ENCODE assay signal across 8 cellular contexts in the genomic region with DNA sequence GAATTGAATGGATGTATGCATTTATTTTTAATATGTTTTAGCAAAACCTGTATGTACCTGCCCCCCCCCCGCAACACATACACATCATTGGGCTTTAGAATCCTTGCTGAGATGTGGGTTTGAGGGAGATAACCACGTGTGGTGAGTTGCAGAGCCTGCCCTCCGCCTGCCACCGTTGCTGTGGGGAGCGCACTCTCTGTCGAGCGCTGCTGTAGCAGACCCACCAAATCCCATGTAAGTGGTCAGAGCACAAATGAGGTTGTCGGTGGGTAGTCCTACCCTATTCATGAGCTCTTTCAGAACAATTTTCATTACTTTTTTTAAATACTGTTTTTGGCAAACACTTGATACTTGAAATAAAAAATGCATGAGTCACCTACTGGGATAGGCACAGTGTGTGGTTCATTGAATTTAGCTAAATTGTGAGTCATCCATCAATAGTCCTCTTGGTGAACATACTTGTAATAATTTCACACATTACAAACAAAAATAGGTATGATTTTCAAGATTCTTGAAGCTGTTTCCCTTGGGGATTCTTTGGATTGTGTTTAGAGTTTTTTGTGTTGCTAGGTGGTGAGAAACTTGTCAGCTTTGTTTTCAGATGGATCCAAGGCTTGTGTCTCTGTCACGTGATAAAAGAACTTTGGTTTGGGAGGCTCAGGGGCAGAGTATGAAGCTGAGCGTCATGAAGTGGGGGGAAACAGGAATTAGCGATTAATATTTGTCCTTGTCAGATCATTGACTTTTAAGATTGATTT.
DNase-seq lines count a peak whose midpoint lies in the region; ATAC-seq and TF ChIP-seq lines count a peak whose summit lies in the region.

No MANE protein-coding gene starts in this region.

- CTCF ChIA-PET in A673 (lab: Charles Lee) = interaction anchor here (0.6 to 3.1 kb wide), 10 partner anchors 21 to 536 kb away, joined by 3 to 18 read pairs (median 6); a partner anchor contains a TSS
- CTCF ChIA-PET in activated CD8-positive, alpha-beta memory T cell treated with anti-CD3 and anti-CD28 coated beads, Interleukin-2, amount 10 ng/mL, durations not matched to agents 7 days and 5 days (lab: Charles Lee) = interaction anchor here (0.5 to 5.2 kb wide), 25 partner anchors 9 to 484 kb away, joined by 3 to 51 read pairs (median 4); a partner anchor contains a TSS

- H3K27me3 ChIP-seq in A673 (replicated peaks; ENCODE audit: insufficient read depth, low read depth, low read length, poor library complexity) = peaks cover 5% of the 10 kb centered on the region

- no peak overlapping the region for H3K27ac Mint-ChIP-seq in nephron progenitor cell
- no peak overlapping the region for H3K27ac Mint-ChIP-seq in activated CD8-positive, alpha-beta memory T cell treated with anti-CD3 and anti-CD28 coated beads, Interleukin-2, amount 10 ng/mL, durations not matched to agents 7 days and 5 days

- H3K36me3 ChIP-seq in A673 (ENCODE audit: insufficient read depth, low read length, poor library complexity, severe bottlenecking) = no peaks in the 10 kb centered on the region

- no peaks in the 10 kb centered on the region for H3K4me1 Mint-ChIP-seq in nephron progenitor cell
- H3K4me1 Mint-ChIP-seq in activated CD8-positive, alpha-beta memory T cell treated with anti-CD3 and anti-CD28 coated beads, Interleukin-2, amount 10 ng/mL, durations not matched to agents 7 days and 5 days = no peaks in the 10 kb centered on the region

- H3K9me3 ChIP-seq in A673 (ENCODE audit: low read depth, low read length, poor library complexity, severe bottlenecking) = no peaks in the 10 kb centered on the region

- intact Hi-C loops in A673 (cut with micrococcal nuclease; ENCODE audit: unreplicated experiment) = loop anchor here (2.0 kb wide), 2 partner anchors 106 to 186 kb away; no protein-coding TSS in a partner anchor

- peak; percentile 11 for ATAC-seq in GM19397 (IDR thresholded peaks at IDR 0.05; ENCODE audit: unreplicated experiment)
- ATAC-seq in GM18520 (IDR thresholded peaks at IDR 0.05; ENCODE audit: unreplicated experiment) = no peak
- no peak for ATAC-seq in GM19035 (IDR thresholded peaks at IDR 0.05; ENCODE audit: unreplicated experiment)
- ATAC-seq in activated CD8-positive, alpha-beta memory T cell treated with anti-CD3 and anti-CD28 coated beads, Interleukin-2, amount 10 ng/mL, durations not matched to agents 7 days and 5 days = no peak

- H3K27me3 Mint-ChIP-seq in nephron progenitor cell (ENCODE audit: low read depth, poor library complexity) = peaks cover 44% of the 10 kb centered on the region
- H3K27me3 Mint-ChIP-seq in activated CD8-positive, alpha-beta memory T cell treated with anti-CD3 and anti-CD28 coated beads, Interleukin-2, amount 10 ng/mL, durations not matched to agents 7 days and 5 days = peaks cover 36% of the 10 kb centered on the region

- POLR2A ChIA-PET in A673 (lab: Charles Lee; ENCODE audit: low non-redundant PET) = interaction anchor here (0.7 kb wide), 1 partner anchor 31 kb away, joined by 3 read pairs; no protein-coding TSS in a partner anchor

- no peak overlapping the region for H3K27ac ChIP-seq in A673 (ENCODE audit: low read depth, low read length, poor library complexity, severe bottlenecking)

- H3K9me3 Mint-ChIP-seq in nephron progenitor cell = no peaks in the 10 kb centered on the region
- no peaks in the 10 kb centered on the region for H3K9me3 Mint-ChIP-seq in activated CD8-positive, alpha-beta memory T cell treated with anti-CD3 and anti-CD28 coated beads, Interleukin-2, amount 10 ng/mL, durations not matched to agents 7 days and 5 days (ENCODE audit: low read depth)

- H3K4me3 Mint-ChIP-seq in nephron progenitor cell = no peak overlapping the region
- H3K4me3 Mint-ChIP-seq in activated CD8-positive, alpha-beta memory T cell treated with anti-CD3 and anti-CD28 coated beads, Interleukin-2, amount 10 ng/mL, durations not matched to agents 7 days and 5 days = no peak overlapping the region

- H3K4me3 ChIP-seq in A673 (ENCODE audit: low read depth, low read length, poor library complexity, severe bottlenecking) = no peak overlapping the region
- no peak overlapping the region for H3K4me3 ChIP-seq in fibroblast of the aortic adventitia (ENCODE audit: low read depth, low read length)

- DNase-seq in A673 (ENCODE audit: low spot score) = peak; percentile 61
- DNase-seq in NCI-H446 treated with DMSO at 0.1 percent for 48 hours (lab: John Stamatoyannopoulos, UW) = peak; percentile 74
- DNase-seq in fibroblast of the aortic adventitia (ENCODE audit: low read depth) = peak; percentile 54
- no peak for DNase-seq in nephron progenitor cell
- DNase-seq in activated CD8-positive, alpha-beta memory T cell treated with anti-CD3 and anti-CD28 coated beads, Interleukin-2, amount 10 ng/mL, durations not matched to agents 7 days and 5 days = no peak

- no TSS peak for BruUV-seq in A673 (replicated peaks; lab: Mats Ljungman, UMichigan)

- no peaks in the 10 kb centered on the region for H3K36me3 Mint-ChIP-seq in nephron progenitor cell (ENCODE audit: low read depth)
- no peaks in the 10 kb centered on the region for H3K36me3 Mint-ChIP-seq in activated CD8-positive, alpha-beta memory T cell treated with anti-CD3 and anti-CD28 coated beads, Interleukin-2, amount 10 ng/mL, durations not matched to agents 7 days and 5 days

- H3K4me1 ChIP-seq in A673 (ENCODE audit: insufficient read depth, low read length, poor library complexity, severe bottlenecking) = peaks cover 7% of the 10 kb centered on the region

- no peak for TF ChIP-seq CTCF in A673 (conservative IDR thresholded peaks at IDR 0.05; ENCODE audit: low read depth, low read length)
- no peak for TF ChIP-seq CTCF in fibroblast of the aortic adventitia (IDR thresholded peaks at IDR 0.05; ENCODE audit: insufficient read depth, low read length)
- no peak for TF ChIP-seq CTCF in nephron progenitor cell (IDR thresholded peaks at IDR 0.05)

Comparison
In these comparisons a context has a peak if more than half of its experiments do, and no peak if none do; other contexts are left out.
1. DNase-seq: peak in A673 (single experiment), NCI-H446 treated with DMSO at 0.1 percent for 48 hours (single experiment) and fibroblast of the aortic adventitia (single experiment); none in nephron progenitor cell (single experiment) and activated CD8-positive, alpha-beta memory T cell treated with anti-CD3 and anti-CD28 coated beads, Interleukin-2, amount 10 ng/mL, durations not matched to agents 7 days and 5 days (single experiment).